16 cellular contexts compared by ENCODE assay signal in genomic region chr7:31335161-31335888, GRCh38. TPM values are rescaled to one million over a fixed set of nuclear protein-coding genes. Genes with fewer than 3 reads are reported as not detected.
"Had no signal": no experiment of that assay in that cellular context is flagged by ENCODE, and none has a peak within 500 bp of the region (broad histone marks: within the 10 kb centered on the region; RNA-seq: fewer than 3 reads in every experiment).

No MANE protein-coding gene starts in this region.

- H3K9me3 ChIP-seq: heart left ventricle, suprapubic skin, upper lobe of right lung had no signal

- H3K4me1 ChIP-seq: upper lobe of right lung had no signal

- H3K4me3 Mint-ChIP-seq: natural killer cell treated with Interleukin-12 subunit alpha and Interleukin-12 subunit beta and Interleukin-15 and Interleukin-18, amount 100 ng/mL, for 72 hours had no signal

- H3K36me3 Mint-ChIP-seq: brain had no signal

- H3K27ac Mint-ChIP-seq: activated naive CD4-positive, alpha-beta T cell treated with anti-CD3 and anti-CD28 coated beads, Interleukin-2, amount 50 U/mL, for 72 hours; natural killer cell treated with Interleukin-12 subunit alpha and Interleukin-12 subunit beta and Interleukin-15 and Interleukin-18, amount 100 ng/mL, for 72 hours had no signal

- DNase-seq: activated effector memory CD4-positive, alpha-beta T cell treated with anti-CD3 and anti-CD28 coated beads, Interleukin-2, amount 50 U/mL, for 16 hours; activated T-cell treated with anti-CD3 and anti-CD28 coated beads, Interleukin-2, amount 50 U/mL, for 1 hour; amniotic stem cell; heart left ventricle; stimulated activated CD4-positive, alpha-beta T cell treated with anti-CD3 and anti-CD28 coated beads, Interleukin-4, amount 100 ng/mL, for 1 hour; stimulated activated CD8-positive, alpha-beta memory T cell treated with anti-CD3 and anti-CD28 coated beads, Interleukin-4, amount 100 ng/mL, for 48 hours; stimulated activated naive CD8-positive, alpha-beta T cell treated with anti-CD3 and anti-CD28 coated beads, Interleukin-15, Interleukin-2, amounts not matched to agents 100 U/mL and 50 U/mL, for 24 hours; T-helper 2 cell; upper lobe of right lung had no signal

- H3K36me3 ChIP-seq: heart left ventricle, suprapubic skin, upper lobe of right lung had no signal

- H3K27ac ChIP-seq: suprapubic skin, upper lobe of right lung had no signal

- ATAC-seq: activated naive CD4-positive, alpha-beta T cell treated with anti-CD3 and anti-CD28 coated beads, Interleukin-2, amount 50 U/mL, for 72 hours; natural killer cell treated with Interleukin-12 subunit alpha and Interleukin-12 subunit beta and Interleukin-15 and Interleukin-18, amount 100 ng/mL, for 72 hours; stimulated activated naive CD8-positive, alpha-beta T cell treated with anti-CD3 and anti-CD28 coated beads, Interleukin-15, Interleukin-2, amounts not matched to agents 100 U/mL and 50 U/mL, for 24 hours had no signal

- H3K4me3 ChIP-seq: upper lobe of right lung had no signal

RNA-seq across cellular contexts. Expression of gene NEUROD6, which starts 5.2 kb away (rescaled TPM):
- total RNA-seq: activated naive CD4-positive, alpha-beta T cell treated with anti-CD3 and anti-CD28 coated beads, Interleukin-2, amount 50 U/mL, for 72 hours; heart left ventricle; kidney epithelial cell; natural killer cell treated with Interleukin-12 subunit alpha and Interleukin-12 subunit beta and Interleukin-15 and Interleukin-18, amount 100 ng/mL, for 72 hours; osteocyte; pulmonary artery endothelial cell; suprapubic skin; upper lobe of right lung had no signal
- polyA plus RNA-seq: heart left ventricle had no signal
